Comparison of ENCODE assay signal across 14 cellular contexts in genomic region chr15:59131955-59132562, GRCh38.
"Had no signal": no experiment of that assay in that cellular context is flagged by ENCODE, and none has a peak within 500 bp of the region (broad histone marks: within the 10 kb centered on the region; RNA-seq: fewer than 3 reads in every experiment).

No MANE protein-coding gene starts in this region.

- DNase-seq: foreskin melanocyte; head of caudate nucleus; kidney; mesendoderm; nucleus accumbens; ovary; right cardiac atrium; stimulated activated CD4-positive, alpha-beta T cell treated with anti-CD3 and anti-CD28 coated beads, Interleukin-2, amount 100 ng/mL, for 48 hours; stimulated activated naive CD4-positive, alpha-beta T cell treated with Interleukin-2 at 50 U/mL for 16 hours had no signal

- H3K9me3 ChIP-seq: ovary had no signal

- H3K4me3 ChIP-seq: hepatocyte, neural progenitor cell, ovary, smooth muscle cell had no signal

- H3K36me3 ChIP-seq: ovary had no signal

- ATAC-seq: natural killer cell treated with Interleukin-12 subunit alpha and Interleukin-12 subunit beta and Interleukin-15 and Interleukin-18, amount 100 ng/mL, for 72 hours; right cardiac atrium had no signal

- FAIRE-seq: kidney, urothelium cell line had no signal

- H3K4me1 ChIP-seq: neural progenitor cell had no signal
